10 cellular contexts compared by ENCODE assay signal in the genomic region with DNA sequence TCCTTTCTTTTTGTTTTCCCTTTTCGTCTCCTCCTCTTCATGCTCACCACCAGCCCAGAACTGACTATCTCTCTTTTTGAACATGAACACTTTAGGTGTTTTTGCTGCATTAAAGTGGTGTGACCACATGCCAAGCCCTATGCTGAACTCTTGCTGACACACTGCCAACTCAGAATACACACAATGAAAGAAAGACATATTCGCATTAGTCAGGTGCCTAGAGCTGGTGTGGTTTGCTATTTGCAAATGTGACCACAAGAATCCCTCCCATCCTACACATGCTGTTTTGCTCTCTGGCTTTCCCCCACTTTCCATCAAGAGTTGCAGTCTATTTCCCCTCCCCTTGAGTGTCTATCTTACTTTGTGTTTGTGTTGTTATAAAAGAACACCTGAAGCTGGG.
DNase-seq lines count a peak whose midpoint lies in the region; ATAC-seq and TF ChIP-seq lines count a peak whose summit lies in the region.
"Had no signal": no experiment of that assay in that cellular context is flagged by ENCODE, and none has a peak within 500 bp of the region (broad histone marks: within the 10 kb centered on the region; RNA-seq: fewer than 3 reads in every experiment).

No MANE protein-coding gene starts in this region.

- peaks cover 0 to 2% of the 10 kb centered on the region in 2 donors for H3K27me3 Mint-ChIP-seq in CD8-positive, alpha-beta memory T cell
- no peaks in the 10 kb centered on the region for H3K27me3 Mint-ChIP-seq in activated CD8-positive, alpha-beta T cell treated with anti-CD3 and anti-CD28 coated beads, Interleukin-2, amount 10 ng/mL, durations not matched to agents 7 days and 5 days (ENCODE audit: low read depth)

- POLR2A ChIA-PET in CD8-positive, alpha-beta memory T cell (lab: Charles Lee), result no interaction called here
- POLR2A ChIA-PET in activated CD8-positive, alpha-beta T cell treated with anti-CD3 and anti-CD28 coated beads, Interleukin-2, amount 10 ng/mL, durations not matched to agents 7 days and 5 days (lab: Charles Lee), result interaction anchor here (0.6 kb wide), 2 partner anchors 10 to 140 kb away, joined by 3 to 6 read pairs; no protein-coding TSS in a partner anchor

- H3K36me3 ChIP-seq in CD8-positive, alpha-beta memory T cell (ENCODE audit: insufficient read depth, low read length), result no peaks in the 10 kb centered on the region
- H3K36me3 ChIP-seq in stomach, result no peaks in the 10 kb centered on the region
- no peaks in the 10 kb centered on the region for H3K36me3 ChIP-seq in psoas muscle (ENCODE audit: insufficient read depth in 1 of 2, low read depth in 1 of 2)

- H3K27ac ChIP-seq in CD8-positive, alpha-beta memory T cell (ENCODE audit: low read depth, low read length), result no peak overlapping the region
- H3K27ac ChIP-seq in stomach (no peak overlapping the region), psoas muscle (no peak overlapping the region)

- peak; percentile 93 for ATAC-seq in HG03442 (IDR thresholded peaks at IDR 0.05; ENCODE audit: unreplicated experiment)
- ATAC-seq in activated CD8-positive, alpha-beta T cell treated with anti-CD3 and anti-CD28 coated beads, Interleukin-2, amount 10 ng/mL, durations not matched to agents 7 days and 5 days, result peak; percentile 87
- ATAC-seq in psoas muscle, result no peak

- H3K4me3 Mint-ChIP-seq in CD8-positive, alpha-beta memory T cell, result peak overlapping the region in 6 of 7 donors; percentile 20 to 61 (median 42)
- no peak overlapping the region for H3K4me3 Mint-ChIP-seq in activated CD8-positive, alpha-beta T cell treated with anti-CD3 and anti-CD28 coated beads, Interleukin-2, amount 10 ng/mL, durations not matched to agents 7 days and 5 days

- peak overlapping the region; percentile 56 to 94 (median 90) for H3K27ac Mint-ChIP-seq in CD8-positive, alpha-beta memory T cell
- peak overlapping the region; percentile 74 for H3K27ac Mint-ChIP-seq in activated CD8-positive, alpha-beta T cell treated with anti-CD3 and anti-CD28 coated beads, Interleukin-2, amount 10 ng/mL, durations not matched to agents 7 days and 5 days

- H3K4me1 ChIP-seq in CD8-positive, alpha-beta memory T cell (ENCODE audit: insufficient read depth, low read length), result peaks cover 70% of the 10 kb centered on the region
- no peaks in the 10 kb centered on the region for H3K4me1 ChIP-seq in stomach
- no peaks in the 10 kb centered on the region for H3K4me1 ChIP-seq in psoas muscle

- TF ChIP-seq CTCF in stomach (IDR thresholded peaks at IDR 0.05) (no peak), psoas muscle (IDR thresholded peaks at IDR 0.05) (no peak)

- H3K36me3 Mint-ChIP-seq in CD8-positive, alpha-beta memory T cell, result peaks cover 0 to 20% (median 2%) of the 10 kb centered on the region in 3 donors
- peaks cover 38% of the 10 kb centered on the region for H3K36me3 Mint-ChIP-seq in activated CD8-positive, alpha-beta T cell treated with anti-CD3 and anti-CD28 coated beads, Interleukin-2, amount 10 ng/mL, durations not matched to agents 7 days and 5 days (ENCODE audit: low read depth)

- H3K9me3 Mint-ChIP-seq in CD8-positive, alpha-beta memory T cell, result peaks cover 3 to 12% (median 4%) of the 10 kb centered on the region in 5 donors
- H3K9me3 Mint-ChIP-seq in activated CD8-positive, alpha-beta T cell treated with anti-CD3 and anti-CD28 coated beads, Interleukin-2, amount 10 ng/mL, durations not matched to agents 7 days and 5 days (ENCODE audit: insufficient read depth), result peaks cover 11% of the 10 kb centered on the region

- H3K4me3 ChIP-seq in CD8-positive, alpha-beta memory T cell (ENCODE audit: low read length), result no peak overlapping the region
- H3K4me3 ChIP-seq in stomach, result no peak overlapping the region
- no peak overlapping the region for H3K4me3 ChIP-seq in psoas muscle

- peaks cover 8% of the 10 kb centered on the region for H3K9me3 ChIP-seq in CD8-positive, alpha-beta memory T cell (ENCODE audit: low read length)
- no peaks in the 10 kb centered on the region for H3K9me3 ChIP-seq in stomach
- no peaks in the 10 kb centered on the region for H3K9me3 ChIP-seq in psoas muscle

- WGBS in stomach, 5 donors, result 43 to 65% (median 49%) methylated on average over 2 of the region's 2 CpGs
- 88 to 92% (median 90%) methylated on average over 2 of the region's 2 CpGs for WGBS in psoas muscle, 3 donors

- no peak for TF ChIP-seq POLR2A in stomach (IDR thresholded peaks at IDR 0.05)

- DNase-seq in CD8-positive, alpha-beta memory T cell, result peak in 4 of 5 donors; percentile 2 to 61 (median 57)
- DNase-seq in activated CD8-positive, alpha-beta T cell treated with anti-CD3 and anti-CD28 coated beads, Interleukin-2, amount 10 ng/mL, durations not matched to agents 7 days and 5 days, result peak; percentile 63
- DNase-seq in iris pigment epithelial cell (ENCODE audit: low read depth) (peak; percentile 14), stomach (no peak), psoas muscle (no peak), NCI-H1092 treated with DMSO at 0.1 percent for 48 hours (lab: John Stamatoyannopoulos, UW) (no peak), NCI-H69 (lab: John Stamatoyannopoulos, UW) (no peak)
- DNase-seq: occipital lobe, Right ventricle myocardium superior had no signal

- intact Hi-C loops in stomach (cut with DNase I; ENCODE audit: low total_unique reads), result no loop called here
- intact Hi-C loops in psoas muscle (cut with DNase I), result no loop called here

- H3K4me1 Mint-ChIP-seq in CD8-positive, alpha-beta memory T cell, result peaks cover 39 to 58% (median 50%) of the 10 kb centered on the region in 3 donors
- peaks cover 30% of the 10 kb centered on the region for H3K4me1 Mint-ChIP-seq in activated CD8-positive, alpha-beta T cell treated with anti-CD3 and anti-CD28 coated beads, Interleukin-2, amount 10 ng/mL, durations not matched to agents 7 days and 5 days (ENCODE audit: low read depth)

- CTCF ChIA-PET in CD8-positive, alpha-beta memory T cell (lab: Charles Lee), result interaction anchor here (1.2 kb wide), 1 partner anchor 22 kb away, joined by 5 read pairs; no protein-coding TSS in a partner anchor
- CTCF ChIA-PET in activated CD8-positive, alpha-beta T cell treated with anti-CD3 and anti-CD28 coated beads, Interleukin-2, amount 10 ng/mL, durations not matched to agents 7 days and 5 days (lab: Charles Lee), result no interaction called here

- H3K27me3 ChIP-seq in CD8-positive, alpha-beta memory T cell (ENCODE audit: insufficient read depth, low read length, poor library complexity, severe bottlenecking), result no peaks in the 10 kb centered on the region
- no peaks in the 10 kb centered on the region for H3K27me3 ChIP-seq in stomach
- H3K27me3 ChIP-seq in psoas muscle (ENCODE audit: insufficient read depth in 3 of 3, low read length in 2 of 3), result no peaks in the 10 kb centered on the region

- no peak for TF ChIP-seq EP300 in stomach (IDR thresholded peaks at IDR 0.05)

Comparison
In these comparisons a context has a peak if more than half of its experiments do, and no peak if none do; other contexts are left out.
1. DNase-seq: peak in CD8-positive, alpha-beta memory T cell (4 of 5), activated CD8-positive, alpha-beta T cell treated with anti-CD3 and anti-CD28 coated beads, Interleukin-2, amount 10 ng/mL, durations not matched to agents 7 days and 5 days (single experiment) and iris pigment epithelial cell (single experiment); none in stomach (single experiment), psoas muscle (0 of 2), NCI-H1092 treated with DMSO at 0.1 percent for 48 hours (single experiment) and NCI-H69 (single experiment).
2. ATAC-seq: peak in HG03442 (single experiment) and activated CD8-positive, alpha-beta T cell treated with anti-CD3 and anti-CD28 coated beads, Interleukin-2, amount 10 ng/mL, durations not matched to agents 7 days and 5 days (single experiment); none in psoas muscle (0 of 4).